ENCODE assay signal across 17 cellular contexts in genomic region chrX:23692166-23692565, GRCh38. TPM values are rescaled to one million over a fixed set of nuclear protein-coding genes. Genes with fewer than 3 reads are reported as not detected.
DNase-seq lines count a peak whose midpoint lies in the region; ATAC-seq and TF ChIP-seq lines count a peak whose summit lies in the region.
"Had no signal": no experiment of that assay in that cellular context is flagged by ENCODE, and none has a peak within 500 bp of the region (broad histone marks: within the 10 kb centered on the region; RNA-seq: fewer than 3 reads in every experiment).

No MANE protein-coding gene starts in this region.

- no peak overlapping the region for H2AK5ac ChIP-seq in H9 (ENCODE audit: insufficient read length, low read length)
- no peak overlapping the region for H2AK5ac ChIP-seq in trophoblast cell (ENCODE audit: low read length)

- no peak overlapping the region for H3K4me2 ChIP-seq in H9 (ENCODE audit: insufficient read depth, insufficient read length, low read length)
- H3K4me2 ChIP-seq in trophoblast cell (ENCODE audit: low read length) = no peak overlapping the region
- H3K4me2 ChIP-seq: A549; BLaER1 treated with 17β-estradiol and CSF1 and Interleukin-3, amounts not matched to agents 10 nM and 100 nM had no signal

- H3K4me1 Mint-ChIP-seq in H9 = no peaks in the 10 kb centered on the region
- H3K4me1 Mint-ChIP-seq: B cell had no signal

- H2BK120ac ChIP-seq in H9 (ENCODE audit: low read depth, low read length, poor library complexity, severe bottlenecking) (no peak overlapping the region), trophoblast cell (ENCODE audit: insufficient read depth, low read length, poor library complexity) (no peak overlapping the region)

- H4K5ac ChIP-seq in H9 (ENCODE audit: insufficient read length, low read depth, low read length) = no peak overlapping the region

- H4K12ac ChIP-seq in trophoblast cell (ENCODE audit: low read depth, low read length) = no peak overlapping the region

- H3K18ac ChIP-seq in H9 (ENCODE audit: insufficient read length, low read depth, low read length) (no peak overlapping the region), trophoblast cell (ENCODE audit: low read length) (no peak overlapping the region)

- H3K36me3 Mint-ChIP-seq in H9 (ENCODE audit: insufficient read depth in 1 of 3, low read depth in 3 of 3) = peaks cover 0 to under 1% (median 0%) of the 10 kb centered on the region in 3 experiments; a peak in 2 of 7 replicates
- H3K36me3 Mint-ChIP-seq: CD8-positive, alpha-beta T cell had no signal

- H3K4ac ChIP-seq in H9 (ENCODE audit: low read depth, low read length) = no peak overlapping the region
- no peak overlapping the region for H3K4ac ChIP-seq in trophoblast cell (ENCODE audit: low read depth, low read length)

- no peaks in the 10 kb centered on the region for H3K23me2 ChIP-seq in H9 (ENCODE audit: insufficient read length, low read depth, low read length, poor library complexity, severe bottlenecking)

- H3K14ac ChIP-seq in H9 (ENCODE audit: insufficient read depth, low read length) (no peak overlapping the region), trophoblast cell (ENCODE audit: low read length) (no peak overlapping the region)

- H3T11ph ChIP-seq in H9 (ENCODE audit: low read length) = no peak overlapping the region

- H4K20me1 ChIP-seq in H9 (ENCODE audit: control insufficient read depth, insufficient read depth, insufficient read length) = no peaks in the 10 kb centered on the region
- H4K20me1 ChIP-seq: BLaER1 treated with 17β-estradiol and CSF1 and Interleukin-3, amounts not matched to agents 10 nM and 100 nM had no signal

- H2BK15ac ChIP-seq in H9 (ENCODE audit: low read depth, low read length) = no peak overlapping the region

- H3K27me3 ChIP-seq in H9 (ENCODE audit: insufficient read depth, low read length) (no peaks in the 10 kb centered on the region), trophoblast cell (ENCODE audit: insufficient read depth, low read length) (no peaks in the 10 kb centered on the region), upper lobe of right lung (no peaks in the 10 kb centered on the region), breast epithelium (peaks cover 0 to 14% of the 10 kb centered on the region in 2 donors)
- H3K27me3 ChIP-seq: BLaER1 treated with 17β-estradiol and CSF1 and Interleukin-3, amounts not matched to agents 10 nM and 100 nM had no signal

- H3K4me1 ChIP-seq in H9 (ENCODE audit: insufficient read depth, low read length) (no peaks in the 10 kb centered on the region), trophoblast cell (ENCODE audit: control insufficient read depth in 1 of 2, insufficient read depth in 2 of 2, low read length in 2 of 2) (no peaks in the 10 kb centered on the region), upper lobe of right lung (no peaks in the 10 kb centered on the region), breast epithelium (no peaks in the 10 kb centered on the region)
- H3K4me1 ChIP-seq: A549; BLaER1 treated with 17β-estradiol and CSF1 and Interleukin-3, amounts not matched to agents 10 nM and 100 nM; Caco-2 had no signal

- no peak overlapping the region for H3K56ac ChIP-seq in H9 (ENCODE audit: insufficient read length, low read depth, low read length)

- H3K27me3 Mint-ChIP-seq in H9 (ENCODE audit: low read depth) = no peaks in the 10 kb centered on the region; the same call in 1 of the 2 replicates
- H3K27me3 Mint-ChIP-seq: B cell; CD4-positive, alpha-beta T cell had no signal

- H3K36me3 ChIP-seq in trophoblast cell (ENCODE audit: control insufficient read depth in 1 of 2, insufficient read depth in 2 of 2, low read length in 2 of 2) = no peaks in the 10 kb centered on the region
- H3K36me3 ChIP-seq in upper lobe of right lung = no peaks in the 10 kb centered on the region
- H3K36me3 ChIP-seq in breast epithelium = no peaks in the 10 kb centered on the region

- no peak overlapping the region for H3K4me3 ChIP-seq in trophoblast cell (ENCODE audit: low read depth, low read length)
- H3K4me3 ChIP-seq in upper lobe of right lung = no peak overlapping the region
- H3K4me3 ChIP-seq in breast epithelium = no peak overlapping the region
- H3K4me3 ChIP-seq: A549; BLaER1 treated with 17β-estradiol and CSF1 and Interleukin-3, amounts not matched to agents 10 nM and 100 nM had no signal

- TF ChIP-seq CTCF in H9 (conservative IDR thresholded peaks at IDR 0.05) (no peak), upper lobe of right lung (IDR thresholded peaks at IDR 0.05) (no peak), breast epithelium (IDR thresholded peaks at IDR 0.05) (no peak)

- no peaks in the 10 kb centered on the region for H3K9me3 Mint-ChIP-seq in H9
- H3K9me3 Mint-ChIP-seq: CD4-positive, alpha-beta T cell; CD8-positive, alpha-beta T cell had no signal

- H2BK20ac ChIP-seq in H9 (ENCODE audit: low read depth, low read length, poor library complexity, severe bottlenecking) = no peak overlapping the region

- H4K8ac ChIP-seq in H9 (replicated peaks; ENCODE audit: insufficient read length, low read depth, low read length) (no peak overlapping the region), trophoblast cell (ENCODE audit: low read depth, low read length) (no peak overlapping the region)

- peak; percentile 21 for ATAC-seq in upper lobe of right lung
- ATAC-seq in GM21390 (IDR thresholded peaks at IDR 0.05; ENCODE audit: unreplicated experiment) = no peak
- ATAC-seq: A549; CD8-positive, alpha-beta T cell had no signal

- H3K27ac ChIP-seq in H9 (ENCODE audit: insufficient read length, low read depth, low read length) = no peak overlapping the region
- H3K27ac ChIP-seq in trophoblast cell (ENCODE audit: low read depth, low read length) = no peak overlapping the region
- H3K27ac ChIP-seq in upper lobe of right lung = no peak overlapping the region
- no peak overlapping the region for H3K27ac ChIP-seq in breast epithelium
- H3K27ac ChIP-seq: 22Rv1; A549; BLaER1 treated with 17β-estradiol and CSF1 and Interleukin-3, amounts not matched to agents 10 nM and 100 nM; C4-2B had no signal

- no CpG with 5 or more reads among the region's 8 CpGs for WGBS in H9 (ENCODE audit: extremely low coverage, insufficient read length, low lambda C conversion rate)
- no CpG with 5 or more reads among the region's 8 CpGs for WGBS in trophoblast cell (ENCODE audit: extremely low coverage, insufficient coverage, insufficient read length)

- H3K23ac ChIP-seq in H9 (ENCODE audit: insufficient read length, low read depth, low read length) (no peak overlapping the region), trophoblast cell (ENCODE audit: low read length) (no peak overlapping the region)

- no peak overlapping the region for H3K27ac Mint-ChIP-seq in H9
- H3K27ac Mint-ChIP-seq: B cell; CD4-positive, alpha-beta T cell; CD8-positive, alpha-beta T cell had no signal

- H3K9me3 ChIP-seq in H9 (ENCODE audit: control insufficient read depth, low read depth, low read length) (no peaks in the 10 kb centered on the region), trophoblast cell (ENCODE audit: insufficient read depth, low read depth, low read length) (no peaks in the 10 kb centered on the region), upper lobe of right lung (no peaks in the 10 kb centered on the region), breast epithelium (no peaks in the 10 kb centered on the region)
- H3K9me3 ChIP-seq: A549; BLaER1 treated with 17β-estradiol and CSF1 and Interleukin-3, amounts not matched to agents 10 nM and 100 nM; Caco-2 had no signal

- no peak overlapping the region for H4K91ac ChIP-seq in H9 (ENCODE audit: insufficient read length, low read depth, low read length)
- H4K91ac ChIP-seq in trophoblast cell (ENCODE audit: low read depth, low read length) = no peak overlapping the region

- no peak overlapping the region for H2BK12ac ChIP-seq in H9 (ENCODE audit: insufficient read length, low read depth, low read length)
- no peak overlapping the region for H2BK12ac ChIP-seq in trophoblast cell (ENCODE audit: low read length)

- no peak for DNase-seq in H9
- DNase-seq in trophoblast cell = peak; percentile 54 to 69
- DNase-seq in upper lobe of right lung = no peak
- no peak for DNase-seq in breast epithelium (ENCODE audit: low spot score in 2 of 2)
- DNase-seq: AML-193; Caco-2; Calu3; CD4-positive, alpha-beta T cell; CD8-positive, alpha-beta T cell; DMS79 treated with DMSO at 0.1 percent for 48 hours; GF-D8 had no signal

- H3K79me2 ChIP-seq in H9 (ENCODE audit: insufficient read depth, low read length) = no peaks in the 10 kb centered on the region
- H3K79me2 ChIP-seq in trophoblast cell (ENCODE audit: control insufficient read depth, insufficient read depth, low read length, poor library complexity) = no peaks in the 10 kb centered on the region

- H3K79me1 ChIP-seq in H9 (ENCODE audit: insufficient read depth, low read depth, low read length, poor library complexity, severe bottlenecking) (no peaks in the 10 kb centered on the region), trophoblast cell (ENCODE audit: low read length) (no peaks in the 10 kb centered on the region)

- no peak for TF ChIP-seq POLR2A in breast epithelium (IDR thresholded peaks at IDR 0.05)

- intact Hi-C loops in upper lobe of right lung (cut with DNase I) (loop anchor here (10.0 kb wide), 1 partner anchor 213 kb away; the partner anchor contains the start of genes APOO and CXorf58), breast epithelium (cut with DNase I; ENCODE audit: low total_unique reads) (loop anchor here (10.0 kb wide), 1 partner anchor 213 kb away; the partner anchor contains the start of genes APOO and CXorf58)

- no peak overlapping the region for H3K4me3 Mint-ChIP-seq in H9
- H3K4me3 Mint-ChIP-seq: B cell; CD4-positive, alpha-beta T cell; CD8-positive, alpha-beta T cell had no signal

- H2BK5ac ChIP-seq in H9 (ENCODE audit: insufficient read length, low read length) (no peak overlapping the region), trophoblast cell (ENCODE audit: low read depth, low read length, poor library complexity) (no peak overlapping the region)

- H3K9ac ChIP-seq in H9 (ENCODE audit: extremely low read depth, insufficient read length, low read length) = peak overlapping the region; percentile 14
- no peak overlapping the region for H3K9ac ChIP-seq in trophoblast cell (ENCODE audit: low read length)
- H3K9ac ChIP-seq: BLaER1 treated with 17β-estradiol and CSF1 and Interleukin-3, amounts not matched to agents 10 nM and 100 nM had no signal

- H2AFZ ChIP-seq in H9 (ENCODE audit: low read length) (no peak overlapping the region), trophoblast cell (ENCODE audit: insufficient read depth, low read length, poor library complexity) (no peak overlapping the region)

RNA-seq across cellular contexts. Expression of gene PRDX4, which starts 24.9 kb away (rescaled TPM):
- total RNA-seq in H9 (2021) = 256 and 267 TPM in 2 replicates
- 182 and 193 TPM in 2 replicates for polyA plus RNA-seq in trophoblast cell (2013)
- total RNA-seq in upper lobe of right lung = 37.7 TPM
- total RNA-seq in breast epithelium = 100 to 1,000 TPM in 1 of 3 donors, 10 to 100 TPM in 2; 71.8 to 120 (median 72.9) TPM

RNA-seq across cellular contexts. Expression of gene ACOT9, which starts 50.9 kb away (rescaled TPM):
- total RNA-seq in H9 (2021) (72.3 and 73.4 TPM in 2 replicates), upper lobe of right lung (42.0 TPM), breast epithelium (10 to 100 TPM; 38.7 to 42.3 (median 41.0) TPM)
- polyA plus RNA-seq in trophoblast cell (2013) = 31.6 and 32.5 TPM in 2 replicates

Comparison
In these comparisons a context has a peak if more than half of its experiments do, and no peak if none do; other contexts are left out.
1. DNase-seq: peak in trophoblast cell (2 of 2); none in H9 (single experiment), upper lobe of right lung (single experiment) and breast epithelium (0 of 2).